Comparison of ENCODE assay signal across 8 cellular contexts in the genomic region with DNA sequence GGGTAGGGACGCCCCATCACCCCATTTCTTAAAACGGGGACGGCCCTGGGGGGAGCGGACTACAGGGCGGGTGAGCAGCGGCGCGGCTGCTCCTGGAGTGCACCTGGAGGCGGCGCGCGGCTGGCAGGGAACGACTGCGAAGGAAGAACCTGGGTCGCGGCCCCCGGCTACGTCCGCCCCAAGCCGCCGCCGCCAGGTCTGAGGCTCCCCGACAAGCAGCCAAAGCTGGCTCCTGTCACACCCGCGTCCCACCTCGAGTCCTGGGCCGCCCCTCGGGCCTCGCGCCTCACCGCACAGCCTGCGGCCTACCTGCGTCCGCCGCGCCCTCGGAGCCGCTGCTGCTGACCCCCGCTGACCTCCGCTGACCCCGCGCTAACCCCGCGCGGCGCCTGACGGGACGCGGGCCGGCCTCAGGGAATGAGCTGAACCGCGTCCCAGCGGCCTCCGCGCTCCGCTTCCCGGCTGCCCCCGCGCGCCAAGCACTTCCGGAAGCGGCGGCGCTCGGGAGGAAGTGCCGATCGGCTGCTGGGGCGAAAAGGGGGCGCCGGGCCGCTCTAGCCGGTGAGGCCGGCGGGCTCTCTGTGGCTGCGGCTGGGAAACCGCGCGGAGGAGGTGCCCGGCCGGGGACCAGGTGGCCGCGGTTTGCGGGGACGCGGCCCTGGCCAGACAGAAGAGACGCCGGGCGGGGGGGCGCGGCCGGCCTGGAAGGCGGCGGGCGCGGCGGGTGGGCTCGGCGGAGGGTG. TPM values are rescaled to one million over a fixed set of nuclear protein-coding genes. Genes with fewer than 3 reads are reported as not detected.
DNase-seq lines count a peak whose midpoint lies in the region; ATAC-seq, FAIRE-seq and TF ChIP-seq lines count a peak whose summit lies in the region.

A gene with protein sequence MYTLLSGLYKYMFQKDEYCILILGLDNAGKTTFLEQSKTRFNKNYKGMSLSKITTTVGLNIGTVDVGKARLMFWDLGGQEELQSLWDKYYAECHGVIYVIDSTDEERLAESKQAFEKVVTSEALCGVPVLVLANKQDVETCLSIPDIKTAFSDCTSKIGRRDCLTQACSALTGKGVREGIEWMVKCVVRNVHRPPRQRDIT (minus strand): TSS at position 419 of the 743 bp plus-strand sequence. CDS start 885 bp downstream, outside the sequence.
A gene with protein sequence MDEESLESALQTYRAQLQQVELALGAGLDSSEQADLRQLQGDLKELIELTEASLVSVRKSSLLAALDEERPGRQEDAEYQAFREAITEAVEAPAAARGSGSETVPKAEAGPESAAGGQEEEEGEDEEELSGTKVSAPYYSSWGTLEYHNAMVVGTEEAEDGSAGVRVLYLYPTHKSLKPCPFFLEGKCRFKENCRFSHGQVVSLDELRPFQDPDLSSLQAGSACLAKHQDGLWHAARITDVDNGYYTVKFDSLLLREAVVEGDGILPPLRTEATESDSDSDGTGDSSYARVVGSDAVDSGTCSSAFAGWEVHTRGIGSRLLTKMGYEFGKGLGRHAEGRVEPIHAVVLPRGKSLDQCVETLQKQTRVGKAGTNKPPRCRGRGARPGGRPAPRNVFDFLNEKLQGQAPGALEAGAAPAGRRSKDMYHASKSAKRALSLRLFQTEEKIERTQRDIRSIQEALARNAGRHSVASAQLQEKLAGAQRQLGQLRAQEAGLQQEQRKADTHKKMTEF (plus strand): TSS at position 482 of the 743 bp plus-strand sequence. CDS start 542 bp downstream, outside the sequence.

- no peak for TF ChIP-seq CTCF in kidney (IDR thresholded peaks at IDR 0.05; ENCODE audit: borderline replicate concordance, extremely low read depth, insufficient read depth)

- H3K9ac ChIP-seq in kidney (ENCODE audit: low read length in 2 of 2): peak within 1 kb of the TSS; percentile 18 to 84

- ATAC-seq in GM19023 (IDR thresholded peaks at IDR 0.05; ENCODE audit: unreplicated experiment) (peak; percentile 71), HG03280 (IDR thresholded peaks at IDR 0.05; ENCODE audit: unreplicated experiment) (peak; percentile 68)

- peak within 1 kb of the TSS; percentile 67 to 76 for H3K4me3 ChIP-seq in kidney (ENCODE audit: low read length in 2 of 2)

- intact Hi-C loops in kidney (cut with DNase I): no loop called here

- peaks cover 6 to 17% of the 10 kb centered on the region in 2 donors for H3K4me1 ChIP-seq in kidney (ENCODE audit: control insufficient read depth in 1 of 2, insufficient read depth in 1 of 2, low read depth in 1 of 2, low read length in 2 of 2)

- DNase-seq in AG08395 (ENCODE audit: low spot score): peak; percentile 89
- peak; percentile 70 for DNase-seq in NCI-H460 (ENCODE audit: extremely low read depth, low read depth)
- DNase-seq in activated CD4-positive, alpha-beta T cell treated with anti-CD3 and anti-CD28 coated beads for 1 hour: peak; percentile 81
- DNase-seq in cerebellum (ENCODE audit: low spot score): peak; percentile 92
- DNase-seq in kidney: peak; percentile 97
- DNase-seq in stimulated activated CD4-positive, alpha-beta T cell treated with anti-CD3 and anti-CD28 coated beads, Interleukin-15, amount 100 ng/mL, for 24 hours: peak; percentile 90

- H3K36me3 ChIP-seq in kidney (ENCODE audit: control insufficient read depth in 1 of 2, insufficient read depth in 2 of 2, low read length in 2 of 2): peaks cover 12 to 47% of the 10 kb centered on the region in 2 donors

- peak within 1 kb of the TSS; percentile 71 to 83 for H3K27ac ChIP-seq in kidney (ENCODE audit: low read depth in 2 of 2, low read length in 2 of 2)

- H3K9me3 ChIP-seq in kidney (ENCODE audit: control insufficient read depth in 1 of 2, low read length in 2 of 2): no peaks in the 10 kb centered on the region

- FAIRE-seq in kidney (lab: Jason Lieb, UNC): no peak

RNA-seq across cellular contexts. Expression of the first gene that starts in this region (rescaled TPM):
- 12.1 and 15.9 TPM in 2 replicates for total RNA-seq in NCI-H460 (2014; rRNA removed; shearing (Covaris generic))
- polyA plus RNA-seq in NCI-H460 (2014; cell fraction: nucleus; rRNA removed): 86.7 and 93.4 TPM in 2 replicates
- total RNA-seq in cerebellum: 17.3 TPM
- 71.2 TPM for total RNA-seq in kidney
- 60.6 TPM for polyA plus RNA-seq in kidney (ENCODE audit: insufficient read depth, low read depth, low replicate concordance)

RNA-seq across cellular contexts. Expression of the second gene that starts in this region (rescaled TPM):
- 10.6 and 12.8 TPM in 2 replicates for total RNA-seq in NCI-H460 (2014; rRNA removed; shearing (Covaris generic))
- 65.0 and 87.6 TPM in 2 replicates for polyA plus RNA-seq in NCI-H460 (2014; cell fraction: nucleus; rRNA removed)
- total RNA-seq in cerebellum: 14.3 TPM
- total RNA-seq in kidney: 30.5 TPM
- polyA plus RNA-seq in kidney (ENCODE audit: insufficient read depth, low read depth, low replicate concordance): 39.6 TPM

Comparison
In these comparisons a context has a peak if more than half of its experiments do, and no peak if none do; other contexts are left out.
1. Peak in every context shown above with its lines: DNase-seq, ATAC-seq, H3K4me3 ChIP-seq and H3K27ac ChIP-seq.